In genomic region chr7:30791126-30791525, GRCh38 we compare ENCODE assay signal across 26 cellular contexts. TPM values are rescaled to one million over a fixed set of nuclear protein-coding genes. Genes with fewer than 3 reads are reported as not detected.
A peak's percentile ranks its signal among the peaks of the same experiment; 100 is the strongest.
DNase-seq lines count a peak whose midpoint lies in the region; ATAC-seq, FAIRE-seq and TF ChIP-seq lines count a peak whose summit lies in the region.
"Had no signal": no experiment of that assay in that cellular context is flagged by ENCODE, and none has a peak within 500 bp of the region (broad histone marks: within the 10 kb centered on the region; RNA-seq: fewer than 3 reads in every experiment).

No MANE protein-coding gene starts in this region.

- H3K9me3 Mint-ChIP-seq in H9 (no peaks in the 10 kb centered on the region), endodermal cell (no peaks in the 10 kb centered on the region)
- no peaks in the 10 kb centered on the region for H3K9me3 Mint-ChIP-seq in activated T-cell treated with anti-CD3 and anti-CD28 coated beads, Interleukin-2, amount 50 U/mL, for 72 hours
- H3K9me3 Mint-ChIP-seq: mesothelial cell of epicardium; naive thymus-derived CD4-positive, alpha-beta T cell; stimulated activated memory B cell treated with anti-CD40 and anti-IgM and Interleukin-4, amounts not matched to agents 10 μg/mL and 1 μg/mL and 100 μg/mL, for 72 hours had no signal

- no peak overlapping the region for H3K4me2 ChIP-seq in H9 (ENCODE audit: insufficient read depth, insufficient read length, low read length)
- H3K4me2 ChIP-seq in HepG2 (ENCODE audit: low read depth, low read length) = no peak overlapping the region

- no peak for TF ChIP-seq POLR2A in HepG2 (IDR thresholded peaks at IDR 0.05; ENCODE audit: insufficient read depth in 1 of 2, low read depth in 2 of 2, low read length in 2 of 2)

- no peak overlapping the region for H4K8ac ChIP-seq in H9 (replicated peaks; ENCODE audit: insufficient read length, low read depth, low read length)

- DNase-seq in BE2C (peak; percentile 28), H9 (peak; percentile 72), endodermal cell (peak; percentile 80), HepG2 (ENCODE audit: low spot score) (no peak), kidney tubule cell (ENCODE audit: low spot score) (no peak)
- DNase-seq in activated T-cell treated with anti-CD3 and anti-CD28 coated beads, Interleukin-2, amount 50 U/mL, for 72 hours = no peak
- DNase-seq: activated CD4-positive, alpha-beta T cell treated with anti-CD3 and anti-CD28 coated beads, Interleukin-2, amount 50 U/mL, for 48 hours; activated CD4-positive, CD25-positive, alpha-beta regulatory T cell; activated gamma-delta T cell treated with Interleukin-2 at 50 U/mL for 16 hours; cortex of kidney; DND-41; HCEC 1CT; KBM-7; MG63; naive thymus-derived CD4-positive, alpha-beta T cell; NCI-H1417; NCI-H2081 treated with DMSO at 0.1 percent for 48 hours; NCI-H345; NCI-H748 treated with DMSO at 0.1 percent for 48 hours; stimulated activated CD4-positive, alpha-beta T cell treated with anti-CD3 and anti-CD28 coated beads, Interleukin-4, amount 100 ng/mL, for 1 hour had no signal

- H4K20me1 ChIP-seq in H9 (ENCODE audit: control insufficient read depth, insufficient read depth, insufficient read length) (no peaks in the 10 kb centered on the region), HepG2 (ENCODE audit: insufficient read depth, low read length) (no peaks in the 10 kb centered on the region)
- H4K20me1 ChIP-seq: BLaER1 treated with 17β-estradiol and CSF1 and Interleukin-3, amounts not matched to agents 10 nM and 100 nM had no signal

- in situ Hi-C loops in HepG2 (cut with HindIII; ENCODE audit: extremely low pct_ligation_motif_present, low pct_unique_long_range_greater_than_20kb) = no loop called here

- no peaks in the 10 kb centered on the region for H3K9me3 ChIP-seq in BE2C
- no peaks in the 10 kb centered on the region for H3K9me3 ChIP-seq in H9 (ENCODE audit: control insufficient read depth, low read depth, low read length)
- H3K9me3 ChIP-seq in endodermal cell (ENCODE audit: control insufficient read depth, low read length) = no peaks in the 10 kb centered on the region
- H3K9me3 ChIP-seq in HepG2 (ENCODE audit: low read length) = no peaks in the 10 kb centered on the region
- H3K9me3 ChIP-seq: BLaER1 treated with 17β-estradiol and CSF1 and Interleukin-3, amounts not matched to agents 10 nM and 100 nM; breast epithelium; MG63 had no signal

- FAIRE-seq in HepG2 (lab: Jason Lieb, UNC) = no peak
- FAIRE-seq: urothelium cell line had no signal

- TF ChIP-seq EP300 in HepG2 (IDR thresholded peaks at IDR 0.05; ENCODE audit: low read depth in 2 of 2, low read length in 2 of 2) (no peak), HepG2 (CRISPR knock-in tag; IDR thresholded peaks at IDR 0.05; ENCODE audit: borderline replicate concordance) (no peak)

- TF ChIP-seq CTCF in BE2C (IDR thresholded peaks at IDR 0.05; ENCODE audit: low read depth, low read length) = peak; percentile 57
- TF ChIP-seq CTCF in H9 (conservative IDR thresholded peaks at IDR 0.05) = peak; percentile 56
- peak; percentile 71 for TF ChIP-seq CTCF in endodermal cell (conservative IDR thresholded peaks at IDR 0.05)
- TF ChIP-seq CTCF in HepG2 (CRISPR knock-in tag; IDR thresholded peaks at IDR 0.05) = peak; percentile 28; the same call in 1 of the 2 replicates

- H3K27ac Mint-ChIP-seq in H9 (peak overlapping the region in 1 of 3 experiments; percentile 1; a peak in 2 of 7 replicates), endodermal cell (peak overlapping the region; percentile 44)
- H3K27ac Mint-ChIP-seq in activated T-cell treated with anti-CD3 and anti-CD28 coated beads, Interleukin-2, amount 50 U/mL, for 72 hours = no peak overlapping the region
- H3K27ac Mint-ChIP-seq: mesothelial cell of epicardium; naive thymus-derived CD4-positive, alpha-beta T cell; stimulated activated memory B cell treated with anti-CD40 and anti-IgM and Interleukin-4, amounts not matched to agents 10 μg/mL and 1 μg/mL and 100 μg/mL, for 72 hours had no signal

- H3K9ac ChIP-seq in H9 (ENCODE audit: extremely low read depth, insufficient read length, low read length) (no peak overlapping the region), endodermal cell (ENCODE audit: extremely low read depth, low read length, poor library complexity, severe bottlenecking) (no peak overlapping the region), HepG2 (ENCODE audit: insufficient read depth, low read depth, low read length) (no peak overlapping the region)
- H3K9ac ChIP-seq: BLaER1 treated with 17β-estradiol and CSF1 and Interleukin-3, amounts not matched to agents 10 nM and 100 nM had no signal

- intact Hi-C loops in HepG2 (cut with micrococcal nuclease; ENCODE audit: unreplicated experiment) = no loop called here

- H2BK120ac ChIP-seq in H9 (ENCODE audit: low read depth, low read length, poor library complexity, severe bottlenecking) = no peak overlapping the region

- H3K23me2 ChIP-seq in H9 (ENCODE audit: insufficient read length, low read depth, low read length, poor library complexity, severe bottlenecking) = no peaks in the 10 kb centered on the region

- peak; percentile 58; the same call in 1 of the 3 replicates for ATAC-seq in HepG2
- no peak for ATAC-seq in activated T-cell treated with anti-CD3 and anti-CD28 coated beads, Interleukin-2, amount 50 U/mL, for 72 hours (replicated peaks in 1 of 2)
- ATAC-seq in HG02763 (IDR thresholded peaks at IDR 0.05; ENCODE audit: unreplicated experiment) = no peak
- ATAC-seq: naive thymus-derived CD4-positive, alpha-beta T cell; stimulated activated memory B cell treated with anti-CD40 and anti-IgM and Interleukin-4, amounts not matched to agents 10 μg/mL and 1 μg/mL and 100 μg/mL, for 72 hours had no signal

- H3K27me3 Mint-ChIP-seq in H9 (ENCODE audit: low read depth) (no peaks in the 10 kb centered on the region), endodermal cell (ENCODE audit: insufficient read depth) (no peaks in the 10 kb centered on the region)
- H3K27me3 Mint-ChIP-seq in activated T-cell treated with anti-CD3 and anti-CD28 coated beads, Interleukin-2, amount 50 U/mL, for 72 hours (ENCODE audit: low read depth) = no peaks in the 10 kb centered on the region
- H3K27me3 Mint-ChIP-seq: naive thymus-derived CD4-positive, alpha-beta T cell; stimulated activated memory B cell treated with anti-CD40 and anti-IgM and Interleukin-4, amounts not matched to agents 10 μg/mL and 1 μg/mL and 100 μg/mL, for 72 hours had no signal

- no peak overlapping the region for H3K4me3 Mint-ChIP-seq in H9
- H3K4me3 Mint-ChIP-seq in endodermal cell = no peak overlapping the region
- no peak overlapping the region for H3K4me3 Mint-ChIP-seq in activated T-cell treated with anti-CD3 and anti-CD28 coated beads, Interleukin-2, amount 50 U/mL, for 72 hours
- H3K4me3 Mint-ChIP-seq: mesothelial cell of epicardium; naive thymus-derived CD4-positive, alpha-beta T cell; stimulated activated memory B cell treated with anti-CD40 and anti-IgM and Interleukin-4, amounts not matched to agents 10 μg/mL and 1 μg/mL and 100 μg/mL, for 72 hours had no signal

- no peak overlapping the region for H2BK20ac ChIP-seq in H9 (ENCODE audit: low read depth, low read length, poor library complexity, severe bottlenecking)

- H3K4me3 ChIP-seq in BE2C (ENCODE audit: low read depth, low read length) (no peak overlapping the region), endodermal cell (ENCODE audit: low read length) (no peak overlapping the region), HepG2 (replicated peaks in 1 of 3; ENCODE audit: insufficient read depth in 1 of 3, low read depth in 2 of 3, low read length in 3 of 3) (no peak overlapping the region)
- H3K4me3 ChIP-seq: BLaER1 treated with 17β-estradiol and CSF1 and Interleukin-3, amounts not matched to agents 10 nM and 100 nM; breast epithelium; MG63 had no signal

- H3K36me3 ChIP-seq in BE2C = peaks cover 7% of the 10 kb centered on the region; the same call in 1 of the 2 replicates
- H3K36me3 ChIP-seq in endodermal cell (ENCODE audit: control insufficient read depth, insufficient read depth, low read length) = peaks cover 5% of the 10 kb centered on the region
- no peaks in the 10 kb centered on the region for H3K36me3 ChIP-seq in HepG2 (replicated peaks in 1 of 2; ENCODE audit: control insufficient read depth in 1 of 2, insufficient read depth in 2 of 2, low read length in 2 of 2)
- H3K36me3 ChIP-seq: MG63 had no signal

- H4K91ac ChIP-seq in H9 (ENCODE audit: insufficient read length, low read depth, low read length) = no peak overlapping the region

- H3K4me1 ChIP-seq in BE2C = no peaks in the 10 kb centered on the region
- no peaks in the 10 kb centered on the region for H3K4me1 ChIP-seq in H9 (ENCODE audit: insufficient read depth, low read length)
- no peaks in the 10 kb centered on the region for H3K4me1 ChIP-seq in endodermal cell (ENCODE audit: control insufficient read depth, insufficient read depth, low read length)
- peaks cover 10% of the 10 kb centered on the region for H3K4me1 ChIP-seq in HepG2 (ENCODE audit: insufficient read depth, low read length)
- H3K4me1 ChIP-seq: breast epithelium had no signal

- no peak overlapping the region for H3K56ac ChIP-seq in H9 (ENCODE audit: insufficient read length, low read depth, low read length)

- H3K79me1 ChIP-seq in H9 (ENCODE audit: insufficient read depth, low read depth, low read length, poor library complexity, severe bottlenecking) = no peaks in the 10 kb centered on the region

- H2BK15ac ChIP-seq in H9 (ENCODE audit: low read depth, low read length) = no peak overlapping the region

- H3K36me3 Mint-ChIP-seq in H9 (ENCODE audit: insufficient read depth in 1 of 3, low read depth in 3 of 3) (peaks cover 0 to 3% (median 0%) of the 10 kb centered on the region in 3 experiments; a peak in 2 of 7 replicates), endodermal cell (ENCODE audit: low read depth) (peaks cover 26% of the 10 kb centered on the region)
- no peaks in the 10 kb centered on the region for H3K36me3 Mint-ChIP-seq in activated T-cell treated with anti-CD3 and anti-CD28 coated beads, Interleukin-2, amount 50 U/mL, for 72 hours (ENCODE audit: insufficient read depth in 2 of 2)
- H3K36me3 Mint-ChIP-seq: stimulated activated memory B cell treated with anti-CD40 and anti-IgM and Interleukin-4, amounts not matched to agents 10 μg/mL and 1 μg/mL and 100 μg/mL, for 72 hours had no signal

- no peak overlapping the region for H3K23ac ChIP-seq in H9 (ENCODE audit: insufficient read length, low read depth, low read length)

- H2BK5ac ChIP-seq in H9 (ENCODE audit: insufficient read length, low read length) = no peak overlapping the region

- no peak overlapping the region for H2AFZ ChIP-seq in H9 (ENCODE audit: low read length)
- H2AFZ ChIP-seq in HepG2 (ENCODE audit: low read length) = no peak overlapping the region

- H2BK12ac ChIP-seq in H9 (ENCODE audit: insufficient read length, low read depth, low read length) = no peak overlapping the region

- no peak overlapping the region for H3T11ph ChIP-seq in H9 (ENCODE audit: low read length)

- no peak overlapping the region for H4K5ac ChIP-seq in H9 (ENCODE audit: insufficient read length, low read depth, low read length)

- H3K27ac ChIP-seq in H9 (ENCODE audit: insufficient read length, low read depth, low read length) = no peak overlapping the region
- H3K27ac ChIP-seq in endodermal cell (ENCODE audit: low read depth, low read length) = no peak overlapping the region
- no peak overlapping the region for H3K27ac ChIP-seq in HepG2 (ENCODE audit: extremely low read length, insufficient read depth, low read length)
- H3K27ac ChIP-seq: BLaER1 treated with 17β-estradiol and CSF1 and Interleukin-3, amounts not matched to agents 10 nM and 100 nM; breast epithelium had no signal

- no TSS peak for BruUV-seq in HepG2 (replicated peaks; lab: Mats Ljungman, UMichigan)

- CTCF ChIA-PET in HepG2 (lab: Yijun Ruan, JAX; ENCODE audit: low intra/inter-chr PET ratio, low total read pairs) = no interaction called here

- H2AK5ac ChIP-seq in H9 (ENCODE audit: insufficient read length, low read length) = no peak overlapping the region

- H3K4me1 Mint-ChIP-seq in H9 (peaks cover 4 to 11% of the 10 kb centered on the region in 2 experiments), endodermal cell (no peaks in the 10 kb centered on the region)
- H3K4me1 Mint-ChIP-seq in activated T-cell treated with anti-CD3 and anti-CD28 coated beads, Interleukin-2, amount 50 U/mL, for 72 hours (ENCODE audit: low read depth) = peaks cover under 1% of the 10 kb centered on the region

- no peak overlapping the region for H3K18ac ChIP-seq in H9 (ENCODE audit: insufficient read length, low read depth, low read length)

- WGBS in H9 (ENCODE audit: extremely low coverage, insufficient read length, low lambda C conversion rate) = no CpG with 5 or more reads among the region's 10 CpGs
- 77 to 88% methylated on average over 7 to 10 of the region's 10 CpGs for WGBS in endodermal cell (ENCODE audit: insufficient coverage in 1 of 2, insufficient read length in 1 of 2), 2 experiments
- WGBS in HepG2 (ENCODE audit: low lambda C conversion rate) = 3% methylated on average over 4 of the region's 10 CpGs

- no peak overlapping the region for H3K14ac ChIP-seq in H9 (ENCODE audit: insufficient read depth, low read length)

- no peaks in the 10 kb centered on the region for H3K79me2 ChIP-seq in H9 (ENCODE audit: insufficient read depth, low read length)
- H3K79me2 ChIP-seq in HepG2 (ENCODE audit: insufficient read depth, low read length) = no peaks in the 10 kb centered on the region

- H3K4ac ChIP-seq in H9 (ENCODE audit: low read depth, low read length) = no peak overlapping the region

- POLR2A ChIA-PET in HepG2 (lab: Yijun Ruan, JAX) = no interaction called here

- TF ChIP-seq RAD21 in HepG2 (CRISPR knock-in tag; IDR thresholded peaks at IDR 0.05) = no peak

- H3K27me3 ChIP-seq in BE2C (no peaks in the 10 kb centered on the region), H9 (ENCODE audit: insufficient read depth, low read length) (no peaks in the 10 kb centered on the region), endodermal cell (ENCODE audit: control insufficient read depth, insufficient read depth, low read length, poor library complexity, severe bottlenecking) (no peaks in the 10 kb centered on the region), HepG2 (ENCODE audit: control insufficient read depth in 1 of 2, insufficient read depth in 2 of 2, low read length in 2 of 2) (peaks cover 0 to 10% of the 10 kb centered on the region in 2 experiments; a peak in 1 of 5 replicates)
- H3K27me3 ChIP-seq: BLaER1 treated with 17β-estradiol and CSF1 and Interleukin-3, amounts not matched to agents 10 nM and 100 nM; breast epithelium; MG63 had no signal

RNA-seq across cellular contexts. Expression of gene MINDY4, which starts 19.9 kb away (rescaled TPM):
- 2.2 TPM for polyA plus RNA-seq in BE2C (2012; ENCODE audit: insufficient read depth, insufficient read length, low read depth)
- 2.6 and 3.1 TPM in 2 replicates for total RNA-seq in H9 (2021)
- 1 to 10 TPM; 7.2 to 8.1 TPM for total RNA-seq in endodermal cell
- polyA plus RNA-seq in endodermal cell (2013, experiment 1 of 2) = 4.4 TPM
- 4.1 TPM for polyA plus RNA-seq in endodermal cell (2013, experiment 2 of 2)
- total RNA-seq in HepG2 (2016; rRNA removed; fragmentation: Illumina TruSeq; extraction: Trizol) = not detected in 2 replicates
- not detected in 2 replicates for total RNA-seq in HepG2 (2016; cell fraction: cytosol; rRNA removed; fragmentation: Illumina TruSeq; extraction: Trizol; ENCODE audit: low read depth)
- not detected in 2 replicates for total RNA-seq in HepG2 (2016; cell fraction: insoluble cytoplasmic fraction; rRNA removed; fragmentation: Illumina TruSeq; extraction: Trizol)
- total RNA-seq in HepG2 (2016; cell fraction: membrane; rRNA removed; fragmentation: Illumina TruSeq; extraction: Trizol) = not detected in 2 replicates
- total RNA-seq in HepG2 (2016; cell fraction: nucleus; rRNA removed; fragmentation: Illumina TruSeq; extraction: Trizol) = not detected in 2 replicates
- not detected in 2 replicates for polyA plus RNA-seq in HepG2 (2011; rRNA removed)
- not detected in 2 replicates for polyA plus RNA-seq in HepG2 (2011; cell fraction: cytosol; rRNA removed)
- not detected in 2 replicates for polyA plus RNA-seq in HepG2 (2011; cell fraction: nucleus; rRNA removed)
- polyA plus RNA-seq in HepG2 (2012) = not detected in 2 replicates
- polyA plus RNA-seq in HepG2 (2016; cell fraction: cytosol; fragmentation: Illumina TruSeq; extraction: Trizol; ENCODE audit: low read depth) = not detected in 2 replicates
- not detected in 2 replicates for polyA plus RNA-seq in HepG2 (2016; cell fraction: insoluble cytoplasmic fraction; fragmentation: Illumina TruSeq; extraction: Trizol; ENCODE audit: low read depth)
- not detected in 2 replicates for polyA plus RNA-seq in HepG2 (2016; cell fraction: membrane; fragmentation: Illumina TruSeq; extraction: Trizol; ENCODE audit: low read depth)
- polyA plus RNA-seq in HepG2 (2016; cell fraction: nucleus; fragmentation: Illumina TruSeq; extraction: Trizol; ENCODE audit: insufficient read depth, low read depth) = not detected in 2 replicates
- not detected in 2 replicates for polyA minus RNA-seq in HepG2 (2011; rRNA and poly(A)+ RNA removed; ENCODE audit: low replicate concordance)
- polyA minus RNA-seq in HepG2 (2011; cell fraction: cytosol; rRNA and poly(A)+ RNA removed) = not detected in 2 replicates
- not detected in 2 replicates for polyA minus RNA-seq in HepG2 (2011; cell fraction: nucleus; rRNA and poly(A)+ RNA removed)
- 1 to 10 TPM; 1.1 to 1.9 TPM for total RNA-seq in activated T-cell treated with anti-CD3 and anti-CD28 coated beads, Interleukin-2, amount 50 U/mL, for 72 hours

RNA-seq across cellular contexts. Expression of gene INMT, which starts 39.2 kb away (rescaled TPM):
- polyA plus RNA-seq in BE2C (2012; ENCODE audit: insufficient read depth, insufficient read length, low read depth) = not detected
- total RNA-seq in H9 (2021) (0.59 and 0.70 TPM in 2 replicates), endodermal cell (1 to 10 TPM; 3.0 to 3.3 TPM), HepG2 (2016; rRNA removed; fragmentation: Illumina TruSeq; extraction: Trizol) (not detected in 2 replicates)
- polyA plus RNA-seq in endodermal cell (2013, experiment 1 of 2) = 0.85 TPM
- 1.6 TPM for polyA plus RNA-seq in endodermal cell (2013, experiment 2 of 2)
- total RNA-seq in HepG2 (2016; cell fraction: cytosol; rRNA removed; fragmentation: Illumina TruSeq; extraction: Trizol; ENCODE audit: low read depth) = not detected in 2 replicates
- total RNA-seq in HepG2 (2016; cell fraction: insoluble cytoplasmic fraction; rRNA removed; fragmentation: Illumina TruSeq; extraction: Trizol) = not detected in 2 replicates
- not detected in 2 replicates for total RNA-seq in HepG2 (2016; cell fraction: membrane; rRNA removed; fragmentation: Illumina TruSeq; extraction: Trizol)
- total RNA-seq in HepG2 (2016; cell fraction: nucleus; rRNA removed; fragmentation: Illumina TruSeq; extraction: Trizol) = not detected in 2 replicates
- polyA plus RNA-seq in HepG2 (2011; rRNA removed) = not detected in 2 replicates
- not detected in 2 replicates for polyA plus RNA-seq in HepG2 (2011; cell fraction: cytosol; rRNA removed)
- polyA plus RNA-seq in HepG2 (2011; cell fraction: nucleus; rRNA removed) = not detected in 2 replicates
- not detected in 2 replicates for polyA plus RNA-seq in HepG2 (2012)
- not detected in 2 replicates for polyA plus RNA-seq in HepG2 (2016; cell fraction: cytosol; fragmentation: Illumina TruSeq; extraction: Trizol; ENCODE audit: low read depth)
- polyA plus RNA-seq in HepG2 (2016; cell fraction: insoluble cytoplasmic fraction; fragmentation: Illumina TruSeq; extraction: Trizol; ENCODE audit: low read depth) = not detected in 2 replicates
- not detected in 2 replicates for polyA plus RNA-seq in HepG2 (2016; cell fraction: membrane; fragmentation: Illumina TruSeq; extraction: Trizol; ENCODE audit: low read depth)
- polyA plus RNA-seq in HepG2 (2016; cell fraction: nucleus; fragmentation: Illumina TruSeq; extraction: Trizol; ENCODE audit: insufficient read depth, low read depth) = not detected in 2 replicates
- polyA minus RNA-seq in HepG2 (2011; rRNA and poly(A)+ RNA removed; ENCODE audit: low replicate concordance) = not detected in 2 replicates
- not detected in 2 replicates for polyA minus RNA-seq in HepG2 (2011; cell fraction: cytosol; rRNA and poly(A)+ RNA removed)
- polyA minus RNA-seq in HepG2 (2011; cell fraction: nucleus; rRNA and poly(A)+ RNA removed) = not detected in 2 replicates
- total RNA-seq in activated T-cell treated with anti-CD3 and anti-CD28 coated beads, Interleukin-2, amount 50 U/mL, for 72 hours = under 1 TPM in 1 of 2 donors, not detected in 1; 0.53 TPM

Comparison
In these comparisons a context has a peak if more than half of its experiments do, and no peak if none do; other contexts are left out.
1. DNase-seq: peak in BE2C (single experiment), H9 (single experiment) and endodermal cell (single experiment); none in HepG2 (single experiment), activated T-cell treated with anti-CD3 and anti-CD28 coated beads, Interleukin-2, amount 50 U/mL, for 72 hours (0 of 2) and kidney tubule cell (single experiment).
2. Peak in every context shown above with its lines, with median percentiles within 50 percentile points of each other: CTCF ChIP-seq.